ENCODE assay signal across 10 cellular contexts in genomic region chr22:45469573-45470383, GRCh38. TPM values are rescaled to one million over a fixed set of nuclear protein-coding genes. Genes with fewer than 3 reads are reported as not detected.
A peak's percentile ranks its signal among the peaks of the same experiment; 100 is the strongest.
DNase-seq lines count a peak whose midpoint lies in the region; ATAC-seq lines count a peak whose summit lies in the region.
"Had no signal": no experiment of that assay in that cellular context is flagged by ENCODE, and none has a peak within 500 bp of the region (broad histone marks: within the 10 kb centered on the region; RNA-seq: fewer than 3 reads in every experiment).

No MANE protein-coding gene starts in this region.

- H3K36me3 ChIP-seq in urinary bladder (ENCODE audit: insufficient read depth): no peaks in the 10 kb centered on the region

- no peak for ATAC-seq in HG02870 (IDR thresholded peaks at IDR 0.05; ENCODE audit: unreplicated experiment)

- DNase-seq in activated naive CD4-positive, alpha-beta T cell treated with anti-CD3 and anti-CD28 coated beads for 36 hours: no peak
- DNase-seq in activated naive CD4-positive, alpha-beta T cell treated with anti-CD3 and anti-CD28 coated beads, Interleukin-2, amount 10 ng/mL, durations not matched to agents 7 days and 5 days: no peak
- DNase-seq in astrocyte of the hippocampus (ENCODE audit: low read depth, low spot score) (peak; percentile 62), islet precursor cell (peak; percentile 64), A172 (ENCODE audit: low spot score) (no peak), HUDEP-2 (lab: John Stamatoyannopoulos, UW; ENCODE audit: unreplicated experiment in 76 of 76) (no peak)
- DNase-seq: activated naive CD4-positive, alpha-beta T cell treated with Interleukin-2 at 50 U/mL for 16 hours had no signal

- CTCF ChIA-PET in activated naive CD4-positive, alpha-beta T cell treated with anti-CD3 and anti-CD28 coated beads for 36 hours (lab: Charles Lee): no interaction called here
- CTCF ChIA-PET in activated naive CD4-positive, alpha-beta T cell treated with anti-CD3 and anti-CD28 coated beads, Interleukin-2, amount 10 ng/mL, durations not matched to agents 7 days and 5 days (lab: Charles Lee): no interaction called here

- peaks cover 6% of the 10 kb centered on the region for H3K9me3 Mint-ChIP-seq in activated naive CD4-positive, alpha-beta T cell treated with anti-CD3 and anti-CD28 coated beads for 36 hours
- no peaks in the 10 kb centered on the region for H3K9me3 Mint-ChIP-seq in activated naive CD4-positive, alpha-beta T cell treated with anti-CD3 and anti-CD28 coated beads, Interleukin-2, amount 10 ng/mL, durations not matched to agents 7 days and 5 days

- peaks cover 2% of the 10 kb centered on the region for H3K27me3 Mint-ChIP-seq in activated naive CD4-positive, alpha-beta T cell treated with anti-CD3 and anti-CD28 coated beads for 36 hours (ENCODE audit: low read depth)
- peaks cover 16% of the 10 kb centered on the region for H3K27me3 Mint-ChIP-seq in activated naive CD4-positive, alpha-beta T cell treated with anti-CD3 and anti-CD28 coated beads, Interleukin-2, amount 10 ng/mL, durations not matched to agents 7 days and 5 days

- H3K27ac ChIP-seq in urinary bladder (ENCODE audit: low read depth): peak overlapping the region; percentile 44

- H3K36me3 Mint-ChIP-seq in activated naive CD4-positive, alpha-beta T cell treated with anti-CD3 and anti-CD28 coated beads for 36 hours (ENCODE audit: low read depth): no peaks in the 10 kb centered on the region
- no peaks in the 10 kb centered on the region for H3K36me3 Mint-ChIP-seq in activated naive CD4-positive, alpha-beta T cell treated with anti-CD3 and anti-CD28 coated beads, Interleukin-2, amount 10 ng/mL, durations not matched to agents 7 days and 5 days

- H3K4me3 Mint-ChIP-seq in activated naive CD4-positive, alpha-beta T cell treated with anti-CD3 and anti-CD28 coated beads for 36 hours: no peak overlapping the region
- no peak overlapping the region for H3K4me3 Mint-ChIP-seq in activated naive CD4-positive, alpha-beta T cell treated with anti-CD3 and anti-CD28 coated beads, Interleukin-2, amount 10 ng/mL, durations not matched to agents 7 days and 5 days

- no peak overlapping the region for H3K4me3 ChIP-seq in urinary bladder (ENCODE audit: low read depth, low read length)

- H3K4me1 ChIP-seq in urinary bladder (ENCODE audit: insufficient read depth): peaks cover 3% of the 10 kb centered on the region

- H3K4me1 Mint-ChIP-seq in activated naive CD4-positive, alpha-beta T cell treated with anti-CD3 and anti-CD28 coated beads for 36 hours (ENCODE audit: low read depth): no peaks in the 10 kb centered on the region
- H3K4me1 Mint-ChIP-seq in activated naive CD4-positive, alpha-beta T cell treated with anti-CD3 and anti-CD28 coated beads, Interleukin-2, amount 10 ng/mL, durations not matched to agents 7 days and 5 days: no peaks in the 10 kb centered on the region

- peak overlapping the region; percentile 8 for H3K27ac Mint-ChIP-seq in activated naive CD4-positive, alpha-beta T cell treated with anti-CD3 and anti-CD28 coated beads for 36 hours
- no peak overlapping the region for H3K27ac Mint-ChIP-seq in activated naive CD4-positive, alpha-beta T cell treated with anti-CD3 and anti-CD28 coated beads, Interleukin-2, amount 10 ng/mL, durations not matched to agents 7 days and 5 days

- WGBS in urinary bladder: 69% methylated on average over 8 of the region's 8 CpGs

- intact Hi-C loops in activated naive CD4-positive, alpha-beta T cell treated with anti-CD3 and anti-CD28 coated beads for 36 hours (cut with micrococcal nuclease): no loop called here

RNA-seq across cellular contexts. Expression of gene FBLN1, which starts 32.9 kb away (rescaled TPM):
- total RNA-seq in activated naive CD4-positive, alpha-beta T cell treated with anti-CD3 and anti-CD28 coated beads for 36 hours: not detected
- 700 TPM for total RNA-seq in urinary bladder
- polyA plus RNA-seq in urinary bladder: 1,381 TPM
- total RNA-seq in A172 (2014; rRNA removed; shearing (Covaris generic)): 58.8 and 59.6 TPM in 2 replicates

RNA-seq across cellular contexts. Expression of gene RIBC2, which starts 56.3 kb away (rescaled TPM):
- 1 to 10 TPM; 6.2 to 6.3 TPM for total RNA-seq in activated naive CD4-positive, alpha-beta T cell treated with anti-CD3 and anti-CD28 coated beads for 36 hours
- 3.1 TPM for total RNA-seq in urinary bladder
- polyA plus RNA-seq in urinary bladder: 0.51 TPM
- not detected in 2 replicates for total RNA-seq in A172 (2014; rRNA removed; shearing (Covaris generic))

RNA-seq across cellular contexts. Expression of gene SMC1B, which starts 56.4 kb away (rescaled TPM):
- total RNA-seq in activated naive CD4-positive, alpha-beta T cell treated with anti-CD3 and anti-CD28 coated beads for 36 hours: 1 to 10 TPM; 1.1 to 1.3 TPM
- total RNA-seq in urinary bladder: 0.16 TPM
- polyA plus RNA-seq in urinary bladder: not detected
- not detected in 2 replicates for total RNA-seq in A172 (2014; rRNA removed; shearing (Covaris generic))
- total RNA-seq: mucosa of gallbladder had no signal

Comparison
In these comparisons a context has a peak if more than half of its experiments do, and no peak if none do; other contexts are left out.
1. DNase-seq: peak in astrocyte of the hippocampus (single experiment) and islet precursor cell (single experiment); none in activated naive CD4-positive, alpha-beta T cell treated with anti-CD3 and anti-CD28 coated beads for 36 hours (single experiment), activated naive CD4-positive, alpha-beta T cell treated with anti-CD3 and anti-CD28 coated beads, Interleukin-2, amount 10 ng/mL, durations not matched to agents 7 days and 5 days (single experiment), A172 (single experiment) and HUDEP-2 (0 of 76).
2. RNA of gene FBLN1, which starts 32.9 kb away (total RNA-seq): 700 TPM in urinary bladder (single experiment) and 58.8 to 59.6 TPM in A172; not detected in activated naive CD4-positive, alpha-beta T cell treated with anti-CD3 and anti-CD28 coated beads for 36 hours; every median in the first group is over 10 times any median in the second.